In genomic region chr20:13670160-13670559, GRCh38 we compare ENCODE assay signal across 1 cellular context.
TF ChIP-seq lines count a peak whose summit lies in the region.

No MANE protein-coding gene starts in this region.

TF ChIP-seq in GM23338, 12 proteins besides CTCF, POLR2A, EP300 and RAD21 (continued from another document):
- TF ChIP-seq ZNF462 (CRISPR knock-in tag; IDR thresholded peaks at IDR 0.05) (no peak), EZH2 (IDR thresholded peaks at IDR 0.05; ENCODE audit: low read depth, unreplicated experiment) (no peak), CREB1 (CRISPR knock-in tag; IDR thresholded peaks at IDR 0.05; ENCODE audit: low read depth) (no peak)
- TF ChIP-seq, protein P1, sequence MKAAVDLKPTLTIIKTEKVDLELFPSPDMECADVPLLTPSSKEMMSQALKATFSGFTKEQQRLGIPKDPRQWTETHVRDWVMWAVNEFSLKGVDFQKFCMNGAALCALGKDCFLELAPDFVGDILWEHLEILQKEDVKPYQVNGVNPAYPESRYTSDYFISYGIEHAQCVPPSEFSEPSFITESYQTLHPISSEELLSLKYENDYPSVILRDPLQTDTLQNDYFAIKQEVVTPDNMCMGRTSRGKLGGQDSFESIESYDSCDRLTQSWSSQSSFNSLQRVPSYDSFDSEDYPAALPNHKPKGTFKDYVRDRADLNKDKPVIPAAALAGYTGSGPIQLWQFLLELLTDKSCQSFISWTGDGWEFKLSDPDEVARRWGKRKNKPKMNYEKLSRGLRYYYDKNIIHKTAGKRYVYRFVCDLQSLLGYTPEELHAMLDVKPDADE (IDR thresholded peaks at IDR 0.05) = no peak
